Comparison of ENCODE assay signal across 8 cellular contexts in the genomic region with DNA sequence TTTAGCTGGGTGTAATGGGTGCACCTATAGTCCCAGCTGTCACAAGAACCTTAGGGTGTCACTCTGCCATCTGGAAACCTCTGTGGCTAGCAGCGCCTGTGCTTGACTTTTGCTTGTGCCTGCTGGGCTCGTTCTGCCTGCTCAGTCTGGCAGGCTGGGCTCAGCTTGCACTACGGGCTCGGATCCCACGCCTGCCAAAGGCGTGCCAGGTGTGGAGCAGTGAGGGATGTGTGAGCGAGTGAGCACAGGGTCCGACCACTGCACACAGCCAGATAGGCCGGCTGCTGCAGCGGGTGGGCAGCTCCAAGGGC. TPM values are rescaled to one million over a fixed set of nuclear protein-coding genes. Genes with fewer than 3 reads are reported as not detected.
A peak's percentile ranks its signal among the peaks of the same experiment; 100 is the strongest.
DNase-seq lines count a peak whose midpoint lies in the region; ATAC-seq and TF ChIP-seq lines count a peak whose summit lies in the region.

No MANE protein-coding gene starts in this region.

- TF ChIP-seq POLR2A in erythroblast (IDR thresholded peaks at IDR 0.05; ENCODE audit: low read length), result no peak

- DNase-seq in MG63 (peak; percentile 31), osteoblast (ENCODE audit: insufficient read length, low spot score, missing footprints) (no peak), DMS153 (lab: John Stamatoyannopoulos, UW) (no peak), erythroblast (lab: John Stamatoyannopoulos, UW) (no peak), G401 (ENCODE audit: low spot score) (no peak)

- H3K27me3 ChIP-seq in MG63 (no peaks in the 10 kb centered on the region), osteoblast (ENCODE audit: insufficient read depth, low read length) (no peaks in the 10 kb centered on the region)

- in situ Hi-C loops in G401 (cut with HindIII; ENCODE audit: low sequenced_read_pairs), result no loop called here

- peaks cover 23% of the 10 kb centered on the region for H3K4me1 ChIP-seq in osteoblast (ENCODE audit: insufficient read depth, low read length)

- H3K79me2 ChIP-seq in osteoblast (ENCODE audit: insufficient read depth, low read length), result peaks cover 31% of the 10 kb centered on the region

- H3K9me3 ChIP-seq in MG63, result no peaks in the 10 kb centered on the region
- no peaks in the 10 kb centered on the region for H3K9me3 ChIP-seq in osteoblast (ENCODE audit: low read depth, low read length)

- peak overlapping the region; percentile 66 for H3K4me3 ChIP-seq in MG63
- H3K4me3 ChIP-seq in osteoblast (ENCODE audit: insufficient read depth, low read length), result peak overlapping the region; percentile 80

- no peak for TF ChIP-seq CTCF in osteoblast (IDR thresholded peaks at IDR 0.05; ENCODE audit: extremely low read depth, low read depth, low read length)

- H3K36me3 ChIP-seq in MG63 (no peaks in the 10 kb centered on the region; the same call in 1 of the 2 replicates), osteoblast (ENCODE audit: insufficient read depth, low read length) (no peaks in the 10 kb centered on the region)

- H3K4me2 ChIP-seq in osteoblast (ENCODE audit: insufficient read depth, low read length), result peak overlapping the region; percentile 92

- H4K20me1 ChIP-seq in osteoblast (ENCODE audit: insufficient read depth, low read length), result no peaks in the 10 kb centered on the region

- peak; percentile 2 for ATAC-seq in GM18873 (IDR thresholded peaks at IDR 0.05; ENCODE audit: low FRiP score, unreplicated experiment)
- ATAC-seq in esophagus mucosa, result peak; percentile 25
- no peak for ATAC-seq in HG03108 (IDR thresholded peaks at IDR 0.05; ENCODE audit: unreplicated experiment)

- peak overlapping the region; percentile 66 for H3K27ac ChIP-seq in osteoblast (ENCODE audit: low read depth, low read length)

- H2AFZ ChIP-seq in osteoblast (ENCODE audit: low read length), result peak overlapping the region; percentile 95

RNA-seq across cellular contexts. Expression of a gene that starts 2.8 kb away (rescaled TPM):
- total RNA-seq in MG63 (2014; rRNA removed; shearing (Covaris generic); ENCODE audit: low replicate concordance), result 32.0 and 53.7 TPM in 2 replicates
- total RNA-seq in esophagus mucosa, result 22.7 TPM
- total RNA-seq in osteoblast, result 4.4 and 6.2 TPM in 2 replicates
- total RNA-seq in G401 (2014; rRNA removed; shearing (Covaris generic)), result 37.5 and 57.9 TPM in 2 replicates

RNA-seq across cellular contexts. Expression of a gene that starts 14.7 kb away (rescaled TPM):
- 10.0 and 13.2 TPM in 2 replicates for total RNA-seq in MG63 (2014; rRNA removed; shearing (Covaris generic); ENCODE audit: low replicate concordance)
- total RNA-seq in esophagus mucosa (31.8 TPM), osteoblast (11.9 and 12.4 TPM in 2 replicates)
- total RNA-seq in G401 (2014; rRNA removed; shearing (Covaris generic)), result 13.6 and 19.9 TPM in 2 replicates

RNA-seq across cellular contexts. Expression of a gene that starts 49.8 kb away (rescaled TPM):
- total RNA-seq in MG63 (2014; rRNA removed; shearing (Covaris generic); ENCODE audit: low replicate concordance), result 5.7 and 10.5 TPM in 2 replicates
- total RNA-seq in esophagus mucosa (7.3 TPM), osteoblast (14.5 and 15.6 TPM in 2 replicates)
- total RNA-seq in G401 (2014; rRNA removed; shearing (Covaris generic)), result 16.2 and 27.3 TPM in 2 replicates
